In the genomic region with DNA sequence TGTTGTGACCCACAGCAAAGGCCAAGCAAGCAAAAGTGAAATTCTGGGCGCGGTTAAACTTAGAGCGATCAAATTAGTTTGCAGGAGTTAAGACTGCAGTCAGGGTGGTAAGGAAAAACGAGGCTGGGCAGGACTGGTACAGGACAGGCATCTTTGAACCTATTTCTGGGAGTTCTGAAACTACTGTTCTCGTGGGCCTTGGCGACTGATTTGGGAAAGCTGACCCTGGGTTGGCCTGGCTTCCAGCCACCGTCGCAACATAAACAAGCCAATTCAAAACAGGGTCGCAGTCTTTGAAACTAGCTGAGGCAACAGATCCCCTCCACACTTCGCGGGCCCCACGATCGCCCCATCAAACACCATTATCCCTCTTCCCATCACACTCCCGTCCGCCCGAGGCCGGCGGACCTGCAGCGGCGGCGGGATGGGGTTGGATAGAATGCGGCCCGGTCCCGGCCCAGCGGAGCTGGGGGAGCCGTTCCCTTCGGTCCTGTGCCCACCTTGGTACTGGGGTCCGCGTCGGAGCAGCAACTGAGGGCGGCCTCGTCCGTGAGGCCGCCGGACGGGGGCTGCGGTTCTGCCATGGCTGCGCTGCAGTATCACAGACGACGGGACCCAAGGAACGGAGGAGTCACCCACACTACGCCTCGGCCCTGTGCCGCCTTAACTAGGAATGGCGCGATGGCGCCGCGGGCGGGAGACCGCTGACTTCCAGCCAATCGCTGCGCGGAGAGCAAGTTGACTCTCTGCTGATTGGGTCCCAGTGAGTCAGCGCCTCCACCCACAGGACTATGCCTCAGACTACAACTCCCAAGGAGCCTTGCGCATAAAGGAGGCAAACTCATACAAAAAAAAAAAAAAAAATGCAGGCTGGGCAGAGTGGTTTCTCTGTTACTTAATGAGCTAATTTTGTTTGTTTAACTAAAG, we compare ENCODE assay signal across 1 cellular context.
A peak's percentile ranks its signal among the peaks of the same experiment; 100 is the strongest.
TF ChIP-seq lines count a peak whose summit lies in the region.

GLO1 (minus strand) TSS at position 675 of the 927 bp plus-strand sequence; CDS start at position 584, 91 bp downstream.

TF ChIP-seq in GM23338, 12 proteins besides CTCF, POLR2A, EP300 and RAD21 (continued from another document):
- TF ChIP-seq ETS1 (IDR thresholded peaks at IDR 0.05), result no peak
- peak; percentile 97 for TF ChIP-seq POLR2AphosphoS5 (IDR thresholded peaks at IDR 0.05; ENCODE audit: low read depth)
- TF ChIP-seq ZNF331 (CRISPR knock-in tag; IDR thresholded peaks at IDR 0.05; ENCODE audit: low read depth), result no peak
- TF ChIP-seq, protein P1, sequence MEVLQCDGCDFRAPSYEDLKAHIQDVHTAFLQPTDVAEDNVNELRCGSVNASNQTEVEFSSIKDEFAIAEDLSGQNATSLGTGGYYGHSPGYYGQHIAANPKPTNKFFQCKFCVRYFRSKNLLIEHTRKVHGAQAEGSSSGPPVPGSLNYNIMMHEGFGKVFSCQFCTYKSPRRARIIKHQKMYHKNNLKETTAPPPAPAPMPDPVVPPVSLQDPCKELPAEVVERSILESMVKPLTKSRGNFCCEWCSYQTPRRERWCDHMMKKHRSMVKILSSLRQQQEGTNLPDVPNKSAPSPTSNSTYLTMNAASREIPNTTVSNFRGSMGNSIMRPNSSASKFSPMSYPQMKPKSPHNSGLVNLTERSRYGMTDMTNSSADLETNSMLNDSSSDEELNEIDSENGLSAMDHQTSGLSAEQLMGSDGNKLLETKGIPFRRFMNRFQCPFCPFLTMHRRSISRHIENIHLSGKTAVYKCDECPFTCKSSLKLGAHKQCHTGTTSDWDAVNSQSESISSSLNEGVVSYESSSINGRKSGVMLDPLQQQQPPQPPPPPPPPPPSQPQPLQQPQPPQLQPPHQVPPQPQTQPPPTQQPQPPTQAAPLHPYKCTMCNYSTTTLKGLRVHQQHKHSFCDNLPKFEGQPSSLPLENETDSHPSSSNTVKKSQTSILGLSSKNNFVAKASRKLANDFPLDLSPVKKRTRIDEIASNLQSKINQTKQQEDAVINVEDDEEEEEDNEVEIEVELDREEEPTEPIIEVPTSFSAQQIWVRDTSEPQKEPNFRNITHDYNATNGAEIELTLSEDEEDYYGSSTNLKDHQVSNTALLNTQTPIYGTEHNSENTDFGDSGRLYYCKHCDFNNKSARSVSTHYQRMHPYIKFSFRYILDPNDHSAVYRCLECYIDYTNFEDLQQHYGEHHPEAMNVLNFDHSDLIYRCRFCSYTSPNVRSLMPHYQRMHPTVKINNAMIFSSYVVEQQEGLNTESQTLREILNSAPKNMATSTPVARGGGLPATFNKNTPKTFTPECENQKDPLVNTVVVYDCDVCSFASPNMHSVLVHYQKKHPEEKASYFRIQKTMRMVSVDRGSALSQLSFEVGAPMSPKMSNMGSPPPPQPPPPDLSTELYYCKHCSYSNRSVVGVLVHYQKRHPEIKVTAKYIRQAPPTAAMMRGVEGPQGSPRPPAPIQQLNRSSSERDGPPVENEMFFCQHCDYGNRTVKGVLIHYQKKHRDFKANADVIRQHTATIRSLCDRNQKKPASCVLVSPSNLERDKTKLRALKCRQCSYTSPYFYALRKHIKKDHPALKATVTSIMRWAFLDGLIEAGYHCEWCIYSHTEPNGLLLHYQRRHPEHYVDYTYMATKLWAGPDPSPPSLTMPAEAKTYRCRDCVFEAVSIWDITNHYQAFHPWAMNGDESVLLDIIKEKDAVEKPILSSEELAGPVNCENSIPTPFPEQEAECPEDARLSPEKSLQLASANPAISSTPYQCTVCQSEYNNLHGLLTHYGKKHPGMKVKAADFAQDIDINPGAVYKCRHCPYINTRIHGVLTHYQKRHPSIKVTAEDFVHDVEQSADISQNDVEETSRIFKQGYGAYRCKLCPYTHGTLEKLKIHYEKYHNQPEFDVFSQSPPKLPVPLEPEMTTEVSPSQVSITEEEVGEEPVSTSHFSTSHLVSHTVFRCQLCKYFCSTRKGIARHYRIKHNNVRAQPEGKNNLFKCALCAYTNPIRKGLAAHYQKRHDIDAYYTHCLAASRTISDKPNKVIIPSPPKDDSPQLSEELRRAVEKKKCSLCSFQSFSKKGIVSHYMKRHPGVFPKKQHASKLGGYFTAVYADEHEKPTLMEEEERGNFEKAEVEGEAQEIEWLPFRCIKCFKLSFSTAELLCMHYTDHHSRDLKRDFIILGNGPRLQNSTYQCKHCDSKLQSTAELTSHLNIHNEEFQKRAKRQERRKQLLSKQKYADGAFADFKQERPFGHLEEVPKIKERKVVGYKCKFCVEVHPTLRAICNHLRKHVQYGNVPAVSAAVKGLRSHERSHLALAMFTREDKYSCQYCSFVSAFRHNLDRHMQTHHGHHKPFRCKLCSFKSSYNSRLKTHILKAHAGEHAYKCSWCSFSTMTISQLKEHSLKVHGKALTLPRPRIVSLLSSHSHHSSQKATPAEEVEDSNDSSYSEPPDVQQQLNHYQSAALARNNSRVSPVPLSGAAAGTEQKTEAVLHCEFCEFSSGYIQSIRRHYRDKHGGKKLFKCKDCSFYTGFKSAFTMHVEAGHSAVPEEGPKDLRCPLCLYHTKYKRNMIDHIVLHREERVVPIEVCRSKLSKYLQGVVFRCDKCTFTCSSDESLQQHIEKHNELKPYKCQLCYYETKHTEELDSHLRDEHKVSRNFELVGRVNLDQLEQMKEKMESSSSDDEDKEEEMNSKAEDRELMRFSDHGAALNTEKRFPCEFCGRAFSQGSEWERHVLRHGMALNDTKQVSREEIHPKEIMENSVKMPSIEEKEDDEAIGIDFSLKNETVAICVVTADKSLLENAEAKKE (CRISPR knock-in tag; IDR thresholded peaks at IDR 0.05), result no peak
- TF ChIP-seq CREB1 (CRISPR knock-in tag; IDR thresholded peaks at IDR 0.05; ENCODE audit: low read depth), result peak; percentile 61
- no peak for TF ChIP-seq EZH2phosphoT487 (IDR thresholded peaks at IDR 0.05; ENCODE audit: unreplicated experiment)
- TF ChIP-seq EZH2 (IDR thresholded peaks at IDR 0.05; ENCODE audit: low read depth, unreplicated experiment), result no peak
- no peak for TF ChIP-seq ZNF114 (CRISPR knock-in tag; IDR thresholded peaks at IDR 0.05)
- TF ChIP-seq NANOG (IDR thresholded peaks at IDR 0.05; ENCODE audit: borderline replicate concordance), result no peak
- TF ChIP-seq REST (IDR thresholded peaks at IDR 0.05; ENCODE audit: unreplicated experiment), result no peak
- no peak for TF ChIP-seq JUNB (IDR thresholded peaks at IDR 0.05; ENCODE audit: unreplicated experiment)
